Comparison of ENCODE assay signal across 8 cellular contexts in genomic region chr2:240451791-240452470, GRCh38. TPM values are rescaled to one million over a fixed set of nuclear protein-coding genes. Genes with fewer than 3 reads are reported as not detected.
DNase-seq lines count a peak whose midpoint lies in the region; ATAC-seq and TF ChIP-seq lines count a peak whose summit lies in the region.

No MANE protein-coding gene starts in this region.

- POLR2A ChIA-PET in BJ (lab: Charles Lee): no interaction called here
- POLR2A ChIA-PET in T-cell (lab: Charles Lee): interaction anchor here in 1 of 2 donors (0.5 kb wide), 1 partner anchor 470 kb away, joined by 3 read pairs; no protein-coding TSS in a partner anchor

- TF ChIP-seq CTCF in BJ (IDR thresholded peaks at IDR 0.05; ENCODE audit: insufficient read depth, low read depth, low read length) (no peak), gastroesophageal sphincter (IDR thresholded peaks at IDR 0.05) (no peak), parathyroid adenoma (IDR thresholded peaks at IDR 0.05) (no peak)

- H3K27me3 ChIP-seq in BJ (ENCODE audit: control insufficient read depth, insufficient read depth, low read length) (no peaks in the 10 kb centered on the region), gastroesophageal sphincter (peaks cover 17% of the 10 kb centered on the region), parathyroid adenoma (ENCODE audit: control insufficient read depth, insufficient read depth, low read length) (no peaks in the 10 kb centered on the region)

- WGBS in gastroesophageal sphincter (ENCODE audit: low coverage in 1 of 2), 2 donors: 0% methylated on average over 2 of the region's 21 CpGs; no CpG with 5 or more reads in 1 of the 2 donors

- no peaks in the 10 kb centered on the region for H3K9me3 ChIP-seq in gastroesophageal sphincter
- H3K9me3 ChIP-seq in parathyroid adenoma (ENCODE audit: control insufficient read depth, low read length): no peaks in the 10 kb centered on the region

- peak overlapping the region; percentile 47 to 74 (median 51) for H3K4me3 Mint-ChIP-seq in T-cell

- DNase-seq in BJ (ENCODE audit: low read depth) (no peak), T-cell (no peak), Ammon's horn (ENCODE audit: low spot score) (no peak), 8988T (no peak)

- no peaks in the 10 kb centered on the region; the same call in none of the 2 replicates for H3K36me3 ChIP-seq in BJ (ENCODE audit: control insufficient read depth, insufficient read depth, low read length)
- no peaks in the 10 kb centered on the region for H3K36me3 ChIP-seq in gastroesophageal sphincter
- no peaks in the 10 kb centered on the region for H3K36me3 ChIP-seq in parathyroid adenoma (ENCODE audit: control insufficient read depth, insufficient read depth, low read length)

- H2AFZ ChIP-seq in parathyroid adenoma: peak overlapping the region; percentile 72

- H3K4me1 ChIP-seq in gastroesophageal sphincter (peaks cover 0 to 68% (median 26%) of the 10 kb centered on the region in 3 donors), parathyroid adenoma (peaks cover 5% of the 10 kb centered on the region)

- no peak overlapping the region for H3K9ac ChIP-seq in parathyroid adenoma

- H3K4me2 ChIP-seq in parathyroid adenoma (ENCODE audit: low read length): peak overlapping the region; percentile 80

- H3K4me3 ChIP-seq in BJ (ENCODE audit: low read depth, low read length) (peak overlapping the region; percentile 72), gastroesophageal sphincter (peak overlapping the region; percentile 51 to 79), parathyroid adenoma (ENCODE audit: low read depth, low read length) (peak overlapping the region; percentile 53)

- no peak overlapping the region for H3K27ac Mint-ChIP-seq in T-cell

- H3K9me3 Mint-ChIP-seq in T-cell: no peaks in the 10 kb centered on the region

- H3K27me3 Mint-ChIP-seq in T-cell: peaks cover 43 to 60% of the 10 kb centered on the region in 2 donors

- H3K27ac ChIP-seq in gastroesophageal sphincter (peak overlapping the region in 2 of 4 donors; percentile 53 to 64), parathyroid adenoma (no peak overlapping the region)

- TF ChIP-seq POLR2A in gastroesophageal sphincter (IDR thresholded peaks at IDR 0.05): no peak

- peaks cover 13 to 20% (median 18%) of the 10 kb centered on the region in 3 donors for H3K4me1 Mint-ChIP-seq in T-cell

- H3K36me3 Mint-ChIP-seq in T-cell: no peaks in the 10 kb centered on the region

- ATAC-seq in T-cell (replicated peaks in 1 of 4) (peak in 1 of 4 experiments; percentile 7), gastroesophageal sphincter (peak; percentile 0), GM19035 (IDR thresholded peaks at IDR 0.05; ENCODE audit: unreplicated experiment) (no peak), HG02623 (IDR thresholded peaks at IDR 0.05; ENCODE audit: unreplicated experiment) (no peak)

- H3K79me2 ChIP-seq in parathyroid adenoma: no peaks in the 10 kb centered on the region

- TF ChIP-seq EP300 in gastroesophageal sphincter (IDR thresholded peaks at IDR 0.05): no peak

- CTCF ChIA-PET in BJ (lab: Yijun Ruan, JAX): interaction anchor here (0.9 to 1.5 kb wide), 4 partner anchors 10 to 219 kb away, joined by 3 to 5 read pairs (median 4); no protein-coding TSS in a partner anchor
- CTCF ChIA-PET in T-cell (lab: Charles Lee): no interaction called here

RNA-seq across cellular contexts. Expression of gene GPC1, which starts 16.5 kb away (rescaled TPM):
- polyA plus RNA-seq in BJ (2011; rRNA removed): 62.9 and 126 TPM in 2 replicates
- 50.6 and 63.2 TPM in 2 replicates for polyA minus RNA-seq in BJ (2011; rRNA and poly(A)+ RNA removed)
- total RNA-seq in T-cell: 1 to 10 TPM; 1.3 to 2.6 (median 1.8) TPM
- total RNA-seq in gastroesophageal sphincter: 10 to 100 TPM; 22.5 to 73.9 (median 43.3) TPM

Comparison
In these comparisons a context has a peak if more than half of its experiments do, and no peak if none do; other contexts are left out.
1. RNA of gene GPC1, which starts 16.5 kb away (total RNA-seq): 22.5 to 73.9 TPM in gastroesophageal sphincter; 1.3 to 2.6 TPM in T-cell; every median in the first group is over 4 times any median in the second.
2. Peak in every context shown above with its lines, with median percentiles within 50 percentile points of each other: H3K4me3 ChIP-seq.